ENCODE assay signal across 8 cellular contexts in genomic region chr18:70454705-70455322, GRCh38.
DNase-seq lines count a peak whose midpoint lies in the region; ATAC-seq, FAIRE-seq and TF ChIP-seq lines count a peak whose summit lies in the region.

No MANE protein-coding gene starts in this region.

- peak; percentile 87 for TF ChIP-seq CTCF in astrocyte (IDR thresholded peaks at IDR 0.05; ENCODE audit: insufficient read depth, low read depth, low read length)

- H3K4me1 Mint-ChIP-seq in activated CD4-positive, alpha-beta T cell treated with anti-CD3 and anti-CD28 coated beads for 36 hours: no peaks in the 10 kb centered on the region
- no peaks in the 10 kb centered on the region for H3K4me1 Mint-ChIP-seq in astrocyte (ENCODE audit: low read depth, unreplicated experiment)

- no peaks in the 10 kb centered on the region for H4K20me1 ChIP-seq in astrocyte (ENCODE audit: insufficient read depth, low read length)

- no peak overlapping the region for H3K4me3 Mint-ChIP-seq in activated CD4-positive, alpha-beta T cell treated with anti-CD3 and anti-CD28 coated beads for 36 hours
- H3K4me3 Mint-ChIP-seq in astrocyte (ENCODE audit: unreplicated experiment): no peak overlapping the region

- no peaks in the 10 kb centered on the region for H3K9me3 Mint-ChIP-seq in activated CD4-positive, alpha-beta T cell treated with anti-CD3 and anti-CD28 coated beads for 36 hours (ENCODE audit: low read depth)
- no peaks in the 10 kb centered on the region for H3K9me3 Mint-ChIP-seq in astrocyte (ENCODE audit: unreplicated experiment)

- no peak overlapping the region for H2AFZ ChIP-seq in astrocyte (ENCODE audit: low read depth, low read length)

- no peak overlapping the region for H3K27ac Mint-ChIP-seq in activated CD4-positive, alpha-beta T cell treated with anti-CD3 and anti-CD28 coated beads for 36 hours
- no peak overlapping the region for H3K27ac Mint-ChIP-seq in astrocyte (ENCODE audit: unreplicated experiment)

- no peak overlapping the region for H3K27ac ChIP-seq in astrocyte (ENCODE audit: low read depth, low read length)

- intact Hi-C loops in activated CD4-positive, alpha-beta T cell treated with anti-CD3 and anti-CD28 coated beads for 36 hours (cut with DNase I, micrococcal nuclease): loop anchor here (1.0 to 5.0 kb wide), 3 partner anchors 258 to 1608 kb away; no protein-coding TSS in a partner anchor

- no peak overlapping the region for H3K4me3 ChIP-seq in astrocyte (ENCODE audit: insufficient read depth, low read depth, low read length)

- H3K9me3 ChIP-seq in astrocyte (ENCODE audit: insufficient read depth, low read depth, low read length): no peaks in the 10 kb centered on the region

- no peaks in the 10 kb centered on the region for H3K36me3 ChIP-seq in astrocyte (ENCODE audit: insufficient read depth, low read length)

- H3K36me3 Mint-ChIP-seq in activated CD4-positive, alpha-beta T cell treated with anti-CD3 and anti-CD28 coated beads for 36 hours (ENCODE audit: low read depth): no peaks in the 10 kb centered on the region
- H3K36me3 Mint-ChIP-seq in astrocyte (ENCODE audit: low read depth, unreplicated experiment): no peaks in the 10 kb centered on the region

- H3K27me3 Mint-ChIP-seq in activated CD4-positive, alpha-beta T cell treated with anti-CD3 and anti-CD28 coated beads for 36 hours: peaks cover 2% of the 10 kb centered on the region
- H3K27me3 Mint-ChIP-seq in astrocyte (ENCODE audit: low read depth, unreplicated experiment): peaks cover 3% of the 10 kb centered on the region

- H3K27me3 ChIP-seq in astrocyte (ENCODE audit: insufficient read depth, low read length): no peaks in the 10 kb centered on the region

- no peak overlapping the region for H3K4me2 ChIP-seq in astrocyte (ENCODE audit: low read length)

- H3K79me2 ChIP-seq in astrocyte (ENCODE audit: insufficient read depth, low read length): no peaks in the 10 kb centered on the region

- H3K9ac ChIP-seq in astrocyte (ENCODE audit: low read length): no peak overlapping the region

- peak; percentile 52 for DNase-seq in activated CD4-positive, alpha-beta T cell treated with anti-CD3 and anti-CD28 coated beads for 36 hours
- DNase-seq in activated CD4-positive, alpha-beta T cell treated with anti-CD3 and anti-CD28 coated beads, Interleukin-2, amount 50 U/mL, for 4 hours: no peak
- DNase-seq in NCI-H82 (lab: John Stamatoyannopoulos, UW): peak; percentile 78
- peak; percentile 39 for DNase-seq in astrocyte (ENCODE audit: low read depth)
- DNase-seq in iPS-NIHi7 (ENCODE audit: extremely low spot score): peak; percentile 60
- peak; percentile 93 for DNase-seq in superior temporal gyrus (ENCODE audit: extremely low spot score)

- CTCF ChIA-PET in activated CD4-positive, alpha-beta T cell treated with anti-CD3 and anti-CD28 coated beads for 36 hours (lab: Charles Lee): interaction anchor here (0.6 to 2.7 kb wide), 18 partner anchors 9 to 1531 kb away, joined by 3 to 17 read pairs (median 3); no protein-coding TSS in a partner anchor

- no peaks in the 10 kb centered on the region for H3K4me1 ChIP-seq in astrocyte (ENCODE audit: insufficient read depth, low read length)

- peak; percentile 76 for ATAC-seq in activated CD4-positive, alpha-beta T cell treated with anti-CD3 and anti-CD28 coated beads for 36 hours
- ATAC-seq in GM19463 (IDR thresholded peaks at IDR 0.05; ENCODE audit: unreplicated experiment) (peak; percentile 91), HG03469 (IDR thresholded peaks at IDR 0.05; ENCODE audit: unreplicated experiment) (peak; percentile 82)

- FAIRE-seq in astrocyte (lab: Jason Lieb, UNC): peak; percentile 76

- POLR2A ChIA-PET in activated CD4-positive, alpha-beta T cell treated with anti-CD3 and anti-CD28 coated beads for 36 hours (lab: Charles Lee): no interaction called here

Comparison
In these comparisons a context has a peak if more than half of its experiments do, and no peak if none do; other contexts are left out.
1. DNase-seq: peak in activated CD4-positive, alpha-beta T cell treated with anti-CD3 and anti-CD28 coated beads for 36 hours (single experiment), NCI-H82 (single experiment), astrocyte (single experiment), iPS-NIHi7 (single experiment) and superior temporal gyrus (single experiment); none in activated CD4-positive, alpha-beta T cell treated with anti-CD3 and anti-CD28 coated beads, Interleukin-2, amount 50 U/mL, for 4 hours (0 of 2).
2. Peak in every context shown above with its lines, with median percentiles within 50 percentile points of each other: ATAC-seq.